ENCODE assay signal across 3 cellular contexts in the genomic region with DNA sequence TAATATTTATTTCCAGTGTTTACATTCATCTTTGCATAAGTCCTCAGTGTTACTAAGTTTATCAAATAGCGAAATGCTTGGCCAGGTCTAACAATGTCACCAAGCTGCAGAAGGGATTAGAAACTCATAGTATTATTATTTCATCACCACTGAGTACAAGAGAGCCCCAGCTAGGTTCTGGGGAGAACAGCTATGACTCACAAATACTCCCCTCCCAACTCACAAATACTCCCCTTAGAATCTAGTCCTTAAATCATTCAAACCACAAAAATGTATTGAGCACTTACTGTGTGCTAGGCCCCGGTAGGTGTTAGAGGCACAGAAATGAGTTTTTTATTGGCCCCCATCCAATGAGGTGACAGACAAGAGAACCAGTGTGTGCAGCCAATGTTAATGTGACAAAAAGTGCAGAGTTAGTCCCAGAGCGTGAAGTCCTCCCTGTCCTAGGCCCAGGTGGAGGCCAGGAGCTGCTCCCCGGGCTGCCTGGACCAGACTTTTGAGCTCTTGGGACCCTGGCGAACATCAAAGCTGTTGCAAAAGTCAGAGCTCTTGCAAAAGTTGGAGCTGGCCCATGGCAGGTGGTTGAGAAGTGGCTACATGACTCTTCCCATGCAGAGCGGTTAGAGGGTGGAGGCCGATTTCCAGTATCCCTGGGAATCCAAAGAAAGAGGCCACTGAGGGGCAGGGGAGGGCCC.
TF ChIP-seq lines count a peak whose summit lies in the region.

No MANE protein-coding gene starts in this region.

TF ChIP-seq in HEK293, 187 proteins besides CTCF, POLR2A, EP300 and RAD21:
- TF ChIP-seq ZNF660 (tag by site-specific recombination; IDR thresholded peaks at IDR 0.05) (no peak), WT1 (tag by site-specific recombination; IDR thresholded peaks at IDR 0.05) (0 out of 2 replicates have a peak, but pooled peaks have one; percentile 32), ZNF658 (tag by site-specific recombination; IDR thresholded peaks at IDR 0.05) (no peak), ZNF664 (tag by site-specific recombination; IDR thresholded peaks at IDR 0.05) (no peak)

TF ChIP-seq in IMR-90, 13 proteins besides CTCF, POLR2A, EP300 and RAD21:
- peak; percentile 62 for TF ChIP-seq CEBPB (IDR thresholded peaks at IDR 0.05; ENCODE audit: low read depth, low read length)
- peak; percentile 36 for TF ChIP-seq FOS (IDR thresholded peaks at IDR 0.05; ENCODE audit: low read depth, low read length)
- TF ChIP-seq MAZ (IDR thresholded peaks at IDR 0.05; ENCODE audit: borderline replicate concordance, low read depth, low read length): no peak
- no peak for TF ChIP-seq NFE2L2 (IDR thresholded peaks at IDR 0.05; ENCODE audit: low read depth, low read length)
- TF ChIP-seq RCOR1 (IDR thresholded peaks at IDR 0.05; ENCODE audit: insufficient replicate concordance, low read length): no peak

TF ChIP-seq in HepG2, 621 proteins besides CTCF, POLR2A, EP300 and RAD21:
- TF ChIP-seq CEBPB (IDR thresholded peaks at IDR 0.05; ENCODE audit: borderline replicate concordance, low read depth, low read length): 0 out of 2 replicates have a peak, but pooled peaks have one; percentile 13
- TF ChIP-seq KMT2B (CRISPR knock-in tag; IDR thresholded peaks at IDR 0.05): no peak
- TF ChIP-seq ZNF776 (CRISPR knock-in tag; IDR thresholded peaks at IDR 0.05): no peak
- TF ChIP-seq SIX4 (CRISPR knock-in tag; IDR thresholded peaks at IDR 0.05): no peak
- TF ChIP-seq SMARCE1 (IDR thresholded peaks at IDR 0.05; ENCODE audit: borderline replicate concordance): no peak
TF ChIP-seq in HepG2: peak in this region for 1.
